In the genomic region with DNA sequence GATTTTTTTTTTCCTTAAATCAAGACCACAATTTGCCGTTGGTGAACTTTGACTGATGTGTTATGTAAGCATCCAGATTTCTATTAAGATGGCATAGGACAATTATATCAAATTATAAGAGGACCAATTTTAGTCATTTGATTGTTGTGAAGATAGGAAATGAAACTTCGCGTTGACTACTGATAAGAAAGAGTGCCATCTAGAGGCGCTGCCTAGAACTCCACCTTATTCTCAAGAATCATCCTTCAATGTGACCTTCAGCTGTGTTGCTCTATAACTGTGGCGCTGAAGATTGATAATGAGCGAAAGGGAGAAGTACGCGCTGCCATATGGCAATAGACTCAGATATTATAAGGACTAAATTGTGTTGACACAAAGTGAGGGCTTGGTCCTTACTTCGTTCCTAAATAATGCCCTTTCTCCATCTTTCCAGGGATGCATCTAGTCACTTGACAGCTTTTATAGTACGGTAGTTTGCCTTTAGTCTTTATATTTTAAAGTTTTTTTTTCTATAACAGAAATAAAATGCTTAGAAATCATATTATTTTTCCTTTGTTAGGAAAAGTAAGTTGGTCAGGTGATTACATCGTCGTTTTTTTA, we compare ENCODE assay signal across 8 cellular contexts.
A peak's percentile ranks its signal among the peaks of the same experiment; 100 is the strongest.
DNase-seq lines count a peak whose midpoint lies in the region; ATAC-seq lines count a peak whose summit lies in the region.

No MANE protein-coding gene starts in this region.

- no peak overlapping the region for H3K27ac Mint-ChIP-seq in effector memory CD8-positive, alpha-beta T cell
- no peak overlapping the region for H3K27ac Mint-ChIP-seq in naive thymus-derived CD4-positive, alpha-beta T cell

- no peak overlapping the region for H3K4me3 ChIP-seq in SJSA1
- H3K4me3 ChIP-seq in naive thymus-derived CD4-positive, alpha-beta T cell (ENCODE audit: low read length), result no peak overlapping the region

- H3K4me1 ChIP-seq in SJSA1 (replicated peaks), result no peaks in the 10 kb centered on the region
- H3K4me1 ChIP-seq in naive thymus-derived CD4-positive, alpha-beta T cell (ENCODE audit: control insufficient read depth in 2 of 2, insufficient read depth in 2 of 2, low read length in 2 of 2), result no peaks in the 10 kb centered on the region

- no peaks in the 10 kb centered on the region; the same call in 1 of the 2 replicates for H3K27me3 ChIP-seq in SJSA1 (replicated peaks)
- H3K27me3 ChIP-seq in naive thymus-derived CD4-positive, alpha-beta T cell (ENCODE audit: control insufficient read depth in 2 of 2, insufficient read depth in 2 of 2, low read length in 2 of 2), result no peaks in the 10 kb centered on the region

- CTCF ChIA-PET in naive thymus-derived CD4-positive, alpha-beta T cell (lab: Charles Lee), result no interaction called here

- no peaks in the 10 kb centered on the region for H3K36me3 ChIP-seq in SJSA1
- H3K36me3 ChIP-seq in naive thymus-derived CD4-positive, alpha-beta T cell (ENCODE audit: control insufficient read depth in 2 of 3, insufficient read depth in 3 of 3, low read length in 3 of 3), result no peaks in the 10 kb centered on the region

- H3K36me3 Mint-ChIP-seq in effector memory CD8-positive, alpha-beta T cell (ENCODE audit: insufficient read depth), result no peaks in the 10 kb centered on the region
- no peaks in the 10 kb centered on the region for H3K36me3 Mint-ChIP-seq in naive thymus-derived CD4-positive, alpha-beta T cell

- intact Hi-C loops in naive thymus-derived CD4-positive, alpha-beta T cell (cut with micrococcal nuclease), result loop anchor here in 1 of 2 donors (10.0 kb wide), 1 partner anchor 686 kb away; no protein-coding TSS in a partner anchor

- ATAC-seq in GM21447 (IDR thresholded peaks at IDR 0.05; ENCODE audit: unreplicated experiment) (peak; percentile 67), HG02763 (IDR thresholded peaks at IDR 0.05; ENCODE audit: unreplicated experiment) (no peak)
- peak; percentile 29 for ATAC-seq in effector memory CD8-positive, alpha-beta T cell (replicated peaks)
- peak; percentile 63 for ATAC-seq in naive thymus-derived CD4-positive, alpha-beta T cell

- no peaks in the 10 kb centered on the region for H3K27me3 Mint-ChIP-seq in effector memory CD8-positive, alpha-beta T cell
- peaks cover 0 to 7% (median 4%) of the 10 kb centered on the region in 5 donors for H3K27me3 Mint-ChIP-seq in naive thymus-derived CD4-positive, alpha-beta T cell

- no peak overlapping the region for H3K4me3 Mint-ChIP-seq in effector memory CD8-positive, alpha-beta T cell
- no peak overlapping the region for H3K4me3 Mint-ChIP-seq in naive thymus-derived CD4-positive, alpha-beta T cell

- no peaks in the 10 kb centered on the region for H3K9me3 Mint-ChIP-seq in effector memory CD8-positive, alpha-beta T cell
- peaks cover 0 to 3% (median 0%) of the 10 kb centered on the region in 11 donors for H3K9me3 Mint-ChIP-seq in naive thymus-derived CD4-positive, alpha-beta T cell

- POLR2A ChIA-PET in naive thymus-derived CD4-positive, alpha-beta T cell (lab: Charles Lee), result no interaction called here

- no peaks in the 10 kb centered on the region for H3K4me1 Mint-ChIP-seq in effector memory CD8-positive, alpha-beta T cell (ENCODE audit: low read depth in 2 of 2)
- no peaks in the 10 kb centered on the region for H3K4me1 Mint-ChIP-seq in naive thymus-derived CD4-positive, alpha-beta T cell

- H3K9me3 ChIP-seq in SJSA1 (replicated peaks), result no peaks in the 10 kb centered on the region
- no peaks in the 10 kb centered on the region for H3K9me3 ChIP-seq in naive thymus-derived CD4-positive, alpha-beta T cell (ENCODE audit: control insufficient read depth in 2 of 3, low read length in 3 of 3)

- H3K27ac ChIP-seq in SJSA1, result no peak overlapping the region
- H3K27ac ChIP-seq in naive thymus-derived CD4-positive, alpha-beta T cell (ENCODE audit: low read depth, low read length), result no peak overlapping the region

- DNase-seq in DMS114 treated with DMSO at 0.1 percent for 48 hours (lab: John Stamatoyannopoulos, UW; ENCODE audit: unreplicated experiment) (peak; percentile 28), NAMALWA (ENCODE audit: low spot score) (peak; percentile 75), SJSA1 (ENCODE audit: low read depth in 1 of 2, low spot score in 2 of 2) (peak; percentile 11 to 44), ecto neural progenitor cell (ENCODE audit: low spot score) (no peak)
- DNase-seq in effector memory CD8-positive, alpha-beta T cell, result peak in 2 of 3 experiments; percentile 4 to 10
- no peak for DNase-seq in naive thymus-derived CD4-positive, alpha-beta T cell

Comparison
In these comparisons a context has a peak if more than half of its experiments do, and no peak if none do; other contexts are left out.
1. DNase-seq: peak in DMS114 treated with DMSO at 0.1 percent for 48 hours (single experiment), NAMALWA (single experiment), SJSA1 (2 of 2) and effector memory CD8-positive, alpha-beta T cell (2 of 3); none in naive thymus-derived CD4-positive, alpha-beta T cell (0 of 9) and ecto neural progenitor cell (single experiment).